ENCODE assay signal across 31 cellular contexts in genomic region chr20:922781-923180, GRCh38. TPM values are rescaled to one million over a fixed set of nuclear protein-coding genes. Genes with fewer than 3 reads are reported as not detected.
"Had no signal": no experiment of that assay in that cellular context is flagged by ENCODE, and none has a peak within 500 bp of the region (broad histone marks: within the 10 kb centered on the region; RNA-seq: fewer than 3 reads in every experiment).

No MANE protein-coding gene starts in this region.

- ATAC-seq: foreskin keratinocyte; gastroesophageal sphincter; heart right ventricle; left cardiac atrium; left lung; lower lobe of right lung; naive thymus-derived CD4-positive, alpha-beta T cell; right lobe of liver; stimulated activated memory B cell treated with anti-CD40 and anti-IgM and Interleukin-4, amounts not matched to agents 10 μg/mL and 1 μg/mL and 100 μg/mL, for 72 hours; stimulated activated naive CD8-positive, alpha-beta T cell treated with anti-CD3 and anti-CD28 coated beads, Interleukin-15, Interleukin-2, amounts not matched to agents 100 U/mL and 50 U/mL, for 24 hours had no signal

- H3K36me3 Mint-ChIP-seq: memory B cell; mesothelial cell of epicardium; naive thymus-derived CD4-positive, alpha-beta T cell; neural progenitor cell; stimulated activated memory B cell treated with anti-CD40 and anti-IgM and Interleukin-4, amounts not matched to agents 10 μg/mL and 1 μg/mL and 100 μg/mL, for 72 hours had no signal

- H3K9ac ChIP-seq: neural progenitor cell had no signal

- H3K36me3 ChIP-seq: esophagus muscularis mucosa, gastroesophageal sphincter, heart right ventricle, left lung, lower lobe of right lung, neural progenitor cell, right lobe of liver, thoracic aorta had no signal

- H3K9me3 ChIP-seq: esophagus muscularis mucosa, gastroesophageal sphincter, heart right ventricle, left lung, lower lobe of right lung, right lobe of liver, thoracic aorta had no signal

- H2AFZ ChIP-seq: neural progenitor cell had no signal

- H3K4me2 ChIP-seq: neural progenitor cell had no signal

- FAIRE-seq: endothelial cell of umbilical vein, islet of Langerhans had no signal

- DNase-seq: central memory CD4-positive, alpha-beta T cell; dermis blood vessel endothelial cell; effector memory CD4-positive, alpha-beta T cell; foreskin keratinocyte; heart right ventricle; hippocampal formation; left cardiac atrium; left lung; lower lobe of right lung; naive thymus-derived CD4-positive, alpha-beta T cell; retina; stimulated activated CD4-positive, alpha-beta T cell treated with anti-CD3 and anti-CD28 coated beads, Interleukin-4, amount 100 ng/mL, for 4 hours; stimulated activated naive CD8-positive, alpha-beta T cell treated with anti-CD3 and anti-CD28 coated beads, Interleukin-15, Interleukin-2, amounts not matched to agents 100 U/mL and 50 U/mL, for 24 hours; trophoblast cell had no signal

- H3K27ac Mint-ChIP-seq: memory B cell; mesothelial cell of epicardium; naive thymus-derived CD4-positive, alpha-beta T cell; nephron; neural progenitor cell; stimulated activated memory B cell treated with anti-CD40 and anti-IgM and Interleukin-4, amounts not matched to agents 10 μg/mL and 1 μg/mL and 100 μg/mL, for 72 hours had no signal

- H3K4me1 Mint-ChIP-seq: memory B cell; nephron; neural progenitor cell; stimulated activated memory B cell treated with anti-CD40 and anti-IgM and Interleukin-4, amounts not matched to agents 10 μg/mL and 1 μg/mL and 100 μg/mL, for 72 hours had no signal

- H3K27me3 ChIP-seq: foreskin keratinocyte, left lung, neural progenitor cell, right lobe of liver had no signal

- H3K4me3 Mint-ChIP-seq: memory B cell; mesothelial cell of epicardium; naive thymus-derived CD4-positive, alpha-beta T cell; nephron; neural progenitor cell; stimulated activated memory B cell treated with anti-CD40 and anti-IgM and Interleukin-4, amounts not matched to agents 10 μg/mL and 1 μg/mL and 100 μg/mL, for 72 hours had no signal

- H3K4me3 ChIP-seq: coronary artery, esophagus muscularis mucosa, gastroesophageal sphincter, heart right ventricle, left lung, lower lobe of right lung, neural progenitor cell, right lobe of liver, thoracic aorta had no signal

- H3K4me1 ChIP-seq: esophagus muscularis mucosa, foreskin keratinocyte, gastroesophageal sphincter, left lung, lower lobe of right lung, neural progenitor cell, right lobe of liver had no signal

- H3K27ac ChIP-seq: esophagus muscularis mucosa, foreskin keratinocyte, gastroesophageal sphincter, heart right ventricle, left lung, lower lobe of right lung, neural progenitor cell, right lobe of liver, thoracic aorta had no signal

- H3K9me3 Mint-ChIP-seq: memory B cell; neural progenitor cell; stimulated activated memory B cell treated with anti-CD40 and anti-IgM and Interleukin-4, amounts not matched to agents 10 μg/mL and 1 μg/mL and 100 μg/mL, for 72 hours had no signal

RNA-seq across cellular contexts. Expression of gene ANGPT4, which starts 6.6 kb away (rescaled TPM):
- total RNA-seq: dermis blood vessel endothelial cell; endothelial cell of umbilical vein; epithelial cell of proximal tubule; foreskin keratinocyte; kidney epithelial cell; naive thymus-derived CD4-positive, alpha-beta T cell; osteocyte; pulmonary artery endothelial cell had no signal
- polyA plus RNA-seq: endothelial cell of umbilical vein; fibroblast of lung; foreskin keratinocyte; naive thymus-derived CD4-positive, alpha-beta T cell had no signal
